In genomic region chr14:93011650-93012317, GRCh38 we compare ENCODE assay signal across 11 cellular contexts.
A peak's percentile ranks its signal among the peaks of the same experiment; 100 is the strongest.
DNase-seq lines count a peak whose midpoint lies in the region; ATAC-seq and TF ChIP-seq lines count a peak whose summit lies in the region.
"Had no signal": no experiment of that assay in that cellular context is flagged by ENCODE, and none has a peak within 500 bp of the region (broad histone marks: within the 10 kb centered on the region; RNA-seq: fewer than 3 reads in every experiment).

No MANE protein-coding gene starts in this region.

- H3K79me1 ChIP-seq in neuronal stem cell (ENCODE audit: low read depth, low read length), result peaks cover 5% of the 10 kb centered on the region

- peak overlapping the region; percentile 44 for H3K23ac ChIP-seq in neuronal stem cell (ENCODE audit: low read depth, low read length, poor library complexity)

- H2BK120ac ChIP-seq in neuronal stem cell (ENCODE audit: low read depth, low read length), result no peak overlapping the region

- H3K27me3 Mint-ChIP-seq in CD14-positive monocyte (ENCODE audit: low read depth in 3 of 3) (no peaks in the 10 kb centered on the region), brain (peaks cover 6% of the 10 kb centered on the region)
- no peaks in the 10 kb centered on the region for H3K27me3 Mint-ChIP-seq in stimulated activated naive B cell treated with anti-CD40 and anti-IgM and Interleukin-4, amounts not matched to agents 10 μg/mL and 1 μg/mL and 100 μg/mL, for 72 hours

- H3K14ac ChIP-seq in neuronal stem cell (ENCODE audit: low read length), result peak overlapping the region; percentile 50

- WGBS in neuronal stem cell (ENCODE audit: extremely low coverage in 2 of 2, insufficient read length in 2 of 2, insufficient replicate concordance in 1 of 2), 2 donors, result no CpG with 5 or more reads among the region's 22 CpGs

- H3K4me3 ChIP-seq in neuronal stem cell (ENCODE audit: low read length in 2 of 2), result no peak overlapping the region
- H3K4me3 ChIP-seq: thoracic aorta had no signal

- H3K4me3 Mint-ChIP-seq in CD14-positive monocyte, result no peak overlapping the region
- no peak overlapping the region for H3K4me3 Mint-ChIP-seq in brain
- H3K4me3 Mint-ChIP-seq in stimulated activated naive B cell treated with anti-CD40 and anti-IgM and Interleukin-4, amounts not matched to agents 10 μg/mL and 1 μg/mL and 100 μg/mL, for 72 hours, result no peak overlapping the region

- no peak overlapping the region for H3K4me2 ChIP-seq in neuronal stem cell (ENCODE audit: insufficient read depth, low read length, poor library complexity, severe bottlenecking)

- DNase-seq in CD14-positive monocyte (ENCODE audit: low spot score), result no peak
- DNase-seq in NCI-H146 (lab: John Stamatoyannopoulos, UW), result peak; percentile 70
- DNase-seq in neuronal stem cell (ENCODE audit: low spot score), result no peak
- DNase-seq in NCI-H128 (lab: John Stamatoyannopoulos, UW; ENCODE audit: unreplicated experiment), result no peak
- no peak for DNase-seq in stimulated activated naive B cell treated with anti-CD40 and anti-IgM and Interleukin-4, amounts not matched to agents 10 μg/mL and 1 μg/mL and 100 μg/mL, for 72 hours
- no peak for DNase-seq in amniotic stem cell (lab: John Stamatoyannopoulos, UW)
- DNase-seq in A172 (ENCODE audit: low spot score), result no peak
- DNase-seq: Caco-2, IMR-90 had no signal

- H2AK5ac ChIP-seq in neuronal stem cell (ENCODE audit: low read depth, low read length), result peak overlapping the region; percentile 18

- H3K18ac ChIP-seq in neuronal stem cell (ENCODE audit: low read length), result peak overlapping the region; percentile 32

- no peaks in the 10 kb centered on the region for H3K27me3 ChIP-seq in neuronal stem cell (ENCODE audit: control insufficient read depth in 3 of 3, insufficient read depth in 3 of 3, low read depth in 1 of 3, low read length in 3 of 3)

- H3K4ac ChIP-seq in neuronal stem cell (ENCODE audit: low read length), result no peak overlapping the region

- intact Hi-C loops in CD14-positive monocyte (cut with micrococcal nuclease), result no loop called here

- no peak for ATAC-seq in stimulated activated naive B cell treated with anti-CD40 and anti-IgM and Interleukin-4, amounts not matched to agents 10 μg/mL and 1 μg/mL and 100 μg/mL, for 72 hours (replicated peaks)

- no peak overlapping the region for H2BK12ac ChIP-seq in neuronal stem cell (ENCODE audit: low read length)

- H2BK5ac ChIP-seq in neuronal stem cell (ENCODE audit: low read length), result no peak overlapping the region

- H3K36me3 ChIP-seq in neuronal stem cell (replicated peaks in 1 of 2; ENCODE audit: control insufficient read depth in 2 of 2, insufficient read depth in 2 of 2, low read length in 2 of 2), result no peaks in the 10 kb centered on the region

- TF ChIP-seq CTCF in CD14-positive monocyte (IDR thresholded peaks at IDR 0.05) (no peak), brain (conservative IDR thresholded peaks at IDR 0.05) (no peak)

- H3K27ac Mint-ChIP-seq in CD14-positive monocyte (peak overlapping the region in 4 of 7 donors; percentile 2 to 41 (median 26)), brain (peak overlapping the region; percentile 36 to 76 (median 57))
- no peak overlapping the region for H3K27ac Mint-ChIP-seq in stimulated activated naive B cell treated with anti-CD40 and anti-IgM and Interleukin-4, amounts not matched to agents 10 μg/mL and 1 μg/mL and 100 μg/mL, for 72 hours

- H4K91ac ChIP-seq in neuronal stem cell (ENCODE audit: low read depth, low read length, poor library complexity), result no peak overlapping the region

- H3K4me1 ChIP-seq in neuronal stem cell (ENCODE audit: control insufficient read depth in 2 of 2, insufficient read depth in 1 of 2, low read depth in 1 of 2, low read length in 2 of 2), result peaks cover 5 to 8% of the 10 kb centered on the region in 2 donors
- H3K4me1 ChIP-seq: Caco-2 had no signal

- peak overlapping the region; percentile 7 for H4K8ac ChIP-seq in neuronal stem cell (ENCODE audit: low read depth, low read length)

- H3K36me3 Mint-ChIP-seq in CD14-positive monocyte (peaks cover 44 to 65% of the 10 kb centered on the region in 2 donors), brain (no peaks in the 10 kb centered on the region)
- peaks cover 21 to 28% of the 10 kb centered on the region in 2 donors for H3K36me3 Mint-ChIP-seq in stimulated activated naive B cell treated with anti-CD40 and anti-IgM and Interleukin-4, amounts not matched to agents 10 μg/mL and 1 μg/mL and 100 μg/mL, for 72 hours

- H3K9me3 ChIP-seq in neuronal stem cell (replicated peaks in 1 of 2; ENCODE audit: control insufficient read depth in 2 of 2, insufficient read depth in 1 of 2, low read depth in 1 of 2, low read length in 2 of 2), result no peaks in the 10 kb centered on the region
- H3K9me3 ChIP-seq: Caco-2, thoracic aorta had no signal

- peaks cover 0 to 1% (median 0%) of the 10 kb centered on the region in 7 donors for H3K9me3 Mint-ChIP-seq in CD14-positive monocyte
- no peaks in the 10 kb centered on the region for H3K9me3 Mint-ChIP-seq in brain
- no peaks in the 10 kb centered on the region for H3K9me3 Mint-ChIP-seq in stimulated activated naive B cell treated with anti-CD40 and anti-IgM and Interleukin-4, amounts not matched to agents 10 μg/mL and 1 μg/mL and 100 μg/mL, for 72 hours

- H3K4me1 Mint-ChIP-seq in CD14-positive monocyte (peaks cover 59% of the 10 kb centered on the region), brain (peaks cover 82% of the 10 kb centered on the region)
- H3K4me1 Mint-ChIP-seq in stimulated activated naive B cell treated with anti-CD40 and anti-IgM and Interleukin-4, amounts not matched to agents 10 μg/mL and 1 μg/mL and 100 μg/mL, for 72 hours, result peaks cover 35 to 43% of the 10 kb centered on the region in 2 donors

- no peak overlapping the region for H3K27ac ChIP-seq in neuronal stem cell (replicated peaks; ENCODE audit: low read length)

- H2AFZ ChIP-seq in neuronal stem cell (ENCODE audit: low read length), result no peak overlapping the region

- H3K9ac ChIP-seq in neuronal stem cell (ENCODE audit: low read depth, low read length, poor library complexity), result no peak overlapping the region

- H2BK15ac ChIP-seq in neuronal stem cell (ENCODE audit: low read length), result no peak overlapping the region
